In the genomic region with DNA sequence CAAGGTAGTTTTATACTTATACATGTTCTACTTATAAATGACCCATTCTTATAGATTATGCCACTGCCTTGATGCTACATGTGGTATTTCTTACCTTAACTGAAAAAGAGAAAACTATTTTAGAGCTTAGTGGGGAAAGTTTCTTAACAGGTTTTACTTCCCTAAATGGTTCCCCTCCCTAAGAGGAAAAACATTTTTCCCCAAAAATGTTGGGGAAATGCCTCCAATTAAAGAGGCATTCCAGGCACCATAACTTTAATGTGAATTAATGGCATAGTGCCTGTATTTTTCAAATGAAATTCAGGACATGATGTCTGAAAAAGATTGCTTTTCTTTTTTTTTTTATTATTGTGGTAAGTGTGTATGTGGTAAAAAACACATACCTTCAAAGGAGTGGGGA, we compare ENCODE assay signal across 30 cellular contexts.
"Had no signal": no experiment of that assay in that cellular context is flagged by ENCODE, and none has a peak within 500 bp of the region (broad histone marks: within the 10 kb centered on the region; RNA-seq: fewer than 3 reads in every experiment).

No MANE protein-coding gene starts in this region.

- DNase-seq: activated CD4-positive, alpha-beta T cell treated with anti-CD3 and anti-CD28 coated beads, Interleukin-2, amount 10 ng/mL, durations not matched to agents 24 days and 14 days; activated CD4-positive, alpha-beta T cell treated with anti-CD3 and anti-CD28 coated beads, Interleukin-2, amount 50 U/mL, for 4 hours; activated CD8-positive, alpha-beta T cell treated with anti-CD3 and anti-CD28 coated beads for 36 hours; activated effector memory CD4-positive, alpha-beta T cell treated with anti-CD3 and anti-CD28 coated beads, Interleukin-2, amount 50 U/mL, for 16 hours; activated naive CD4-positive, alpha-beta T cell; activated naive CD4-positive, alpha-beta T cell treated with anti-CD3 and anti-CD28 coated beads, Interleukin-2, amount 50 U/mL, for 16 hours; activated naive CD8-positive, alpha-beta T cell treated with anti-CD3 and anti-CD28 coated beads for 36 hours; activated T-cell treated with anti-CD3 and anti-CD28 coated beads, Interleukin-2, amount 50 U/mL, for 1 hour; activated T-cell treated with anti-CD3 and anti-CD28 coated beads, Interleukin-2, amount 50 U/mL, for 72 hours; amniotic stem cell; aorta; brain microvascular endothelial cell; central memory CD4-positive, alpha-beta T cell; NCI-H1105 treated with DMSO at 0.1 percent for 48 hours; NCI-H1436; NCI-H1694; NCI-H1930; NCI-H2081 treated with DMSO at 0.1 percent for 48 hours; NCI-H226; NCI-H446 treated with DMSO at 0.1 percent for 48 hours; NCI-H524; NCI-H69; NCI-H82; Right ventricle myocardium superior; SJCRH30; T1000 had no signal

- H3K27ac ChIP-seq: brain microvascular endothelial cell, SJCRH30, SK-N-MC had no signal

- H3K27me3 ChIP-seq: brain microvascular endothelial cell, SJCRH30 had no signal

- ATAC-seq: activated CD8-positive, alpha-beta T cell treated with anti-CD3 and anti-CD28 coated beads for 36 hours; activated T-cell treated with anti-CD3 and anti-CD28 coated beads, Interleukin-2, amount 50 U/mL, for 72 hours; activated T-helper 17 cell treated with anti-CD3 and anti-CD28 coated beads, Interleukin-2, amount 50 U/mL, for 72 hours had no signal

- H3K9me3 ChIP-seq: SJCRH30 had no signal

- FAIRE-seq: colon, TTC549 had no signal

- H3K36me3 ChIP-seq: brain microvascular endothelial cell, SJCRH30 had no signal

- H3K4me1 ChIP-seq: SJCRH30 had no signal

- H3K4me3 ChIP-seq: SJCRH30, SK-N-MC had no signal
